In genomic region chr3:4765212-4765611, GRCh38 we compare ENCODE assay signal across 20 cellular contexts.
"Had no signal": no experiment of that assay in that cellular context is flagged by ENCODE, and none has a peak within 500 bp of the region (broad histone marks: within the 10 kb centered on the region; RNA-seq: fewer than 3 reads in every experiment).

No MANE protein-coding gene starts in this region.

- H3K27ac Mint-ChIP-seq: activated CD4-positive, alpha-beta memory T cell treated with anti-CD3 and anti-CD28 coated beads for 36 hours; activated CD4-positive, alpha-beta T cell treated with anti-CD3 and anti-CD28 coated beads, Interleukin-2, amount 10 ng/mL, durations not matched to agents 7 days and 5 days; activated naive CD4-positive, alpha-beta T cell treated with anti-CD3 and anti-CD28 coated beads, Interleukin-2, amount 10 ng/mL, durations not matched to agents 7 days and 5 days; activated naive CD8-positive, alpha-beta T cell treated with anti-CD3 and anti-CD28 coated beads for 36 hours had no signal

- H3K27me3 Mint-ChIP-seq: activated CD4-positive, alpha-beta memory T cell treated with anti-CD3 and anti-CD28 coated beads for 36 hours; activated CD4-positive, alpha-beta T cell treated with anti-CD3 and anti-CD28 coated beads, Interleukin-2, amount 10 ng/mL, durations not matched to agents 7 days and 5 days; activated naive CD4-positive, alpha-beta T cell treated with anti-CD3 and anti-CD28 coated beads, Interleukin-2, amount 10 ng/mL, durations not matched to agents 7 days and 5 days; activated naive CD8-positive, alpha-beta T cell treated with anti-CD3 and anti-CD28 coated beads for 36 hours had no signal

- ATAC-seq: activated T-cell treated with anti-CD3 and anti-CD28 coated beads, Interleukin-2, amount 50 U/mL, for 4 hours; SK-N-SH treated with all-trans-retinoic acid at 6 μM for 48 hours had no signal

- H3K4me3 Mint-ChIP-seq: activated CD4-positive, alpha-beta memory T cell treated with anti-CD3 and anti-CD28 coated beads for 36 hours; activated CD4-positive, alpha-beta T cell treated with anti-CD3 and anti-CD28 coated beads, Interleukin-2, amount 10 ng/mL, durations not matched to agents 7 days and 5 days; activated naive CD4-positive, alpha-beta T cell treated with anti-CD3 and anti-CD28 coated beads, Interleukin-2, amount 10 ng/mL, durations not matched to agents 7 days and 5 days; activated naive CD8-positive, alpha-beta T cell treated with anti-CD3 and anti-CD28 coated beads for 36 hours; activated T-cell treated with anti-CD3 and anti-CD28 coated beads, Interleukin-2, amount 50 U/mL, for 4 hours had no signal

- DNase-seq: activated CD4-positive, alpha-beta memory T cell treated with anti-CD3 and anti-CD28 coated beads for 36 hours; activated CD4-positive, alpha-beta T cell treated with anti-CD3 and anti-CD28 coated beads, Interleukin-2, amount 10 ng/mL, durations not matched to agents 7 days and 5 days; activated CD4-positive, CD25-positive, alpha-beta regulatory T cell; activated CD8-positive, alpha-beta memory T cell treated with anti-CD3 and anti-CD28 coated beads for 24 hours; activated gamma-delta T cell; activated naive CD4-positive, alpha-beta T cell treated with anti-CD3 and anti-CD28 coated beads, Interleukin-2, amount 10 ng/mL, durations not matched to agents 7 days and 5 days; activated naive CD8-positive, alpha-beta T cell treated with anti-CD3 and anti-CD28 coated beads for 36 hours; activated T-cell treated with anti-CD3 and anti-CD28 coated beads, Interleukin-2, amount 50 U/mL, for 4 hours; anterior cingulate cortex; MG63; NCI-H1105; NCI-H1436 treated with DMSO at 0.1 percent for 48 hours; NCI-H187; NCI-H2081; NCI-H524; Peyer's patch; SHP77; T-helper 2 cell; T1000 had no signal
